In the genomic region with DNA sequence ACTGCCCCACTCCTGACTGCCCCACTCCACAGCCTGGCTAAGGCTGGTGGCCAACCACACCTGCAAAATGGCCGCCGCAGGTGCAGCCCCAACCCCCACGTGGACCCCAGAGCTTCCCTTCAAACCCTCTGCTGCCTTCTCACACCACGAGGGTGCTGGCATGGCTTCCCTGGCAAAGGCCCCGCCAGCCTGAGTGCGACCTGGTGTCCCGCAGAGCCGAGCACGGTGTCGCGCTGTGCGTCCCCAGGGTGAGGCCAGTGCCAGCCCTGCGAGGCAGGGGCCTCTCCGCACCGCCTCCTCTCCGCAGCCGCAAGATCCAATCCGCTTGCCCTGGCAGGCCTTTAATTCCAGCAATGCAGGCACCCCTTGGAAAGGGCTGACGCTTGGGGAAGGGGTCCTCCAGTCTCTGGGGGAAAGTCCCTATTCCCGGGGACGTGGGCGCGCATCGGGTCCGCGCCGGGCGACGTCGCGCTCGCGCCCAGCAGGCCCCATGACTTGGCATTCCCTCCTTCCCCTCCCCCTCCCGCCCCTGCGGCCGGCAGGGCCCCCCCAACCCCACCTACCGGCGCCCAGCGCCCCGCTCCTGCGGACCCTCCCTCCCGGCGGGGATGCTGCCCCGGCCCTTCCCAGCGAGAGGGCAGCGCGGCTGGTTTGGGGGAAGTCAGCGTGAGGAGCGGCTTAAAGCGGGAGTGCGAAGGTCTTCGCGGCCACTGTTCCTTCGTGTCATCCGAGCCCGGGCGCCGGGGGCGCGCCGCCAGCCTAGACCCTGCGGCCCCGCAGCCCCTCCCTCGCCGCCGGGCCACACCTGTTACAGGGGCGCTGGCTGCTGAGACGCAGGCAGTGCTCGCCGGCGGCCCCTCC, we compare ENCODE assay signal across 9 cellular contexts. TPM values are rescaled to one million over a fixed set of nuclear protein-coding genes. Genes with fewer than 3 reads are reported as not detected.
DNase-seq lines count a peak whose midpoint lies in the region; ATAC-seq and TF ChIP-seq lines count a peak whose summit lies in the region.
"Had no signal": no experiment of that assay in that cellular context is flagged by ENCODE, and none has a peak within 500 bp of the region (broad histone marks: within the 10 kb centered on the region; RNA-seq: fewer than 3 reads in every experiment).

No MANE protein-coding gene starts in this region.

- TF ChIP-seq CTCF in HCT116 (IDR thresholded peaks at IDR 0.05 in 2 of 3, conservative IDR thresholded peaks at IDR 0.05 in 1 of 3; ENCODE audit: borderline replicate concordance in 1 of 3, insufficient read depth in 1 of 3, low read depth in 2 of 3, low read length in 2 of 3) (no peak), retinal pigment epithelial cell (conservative IDR thresholded peaks at IDR 0.05; ENCODE audit: low read depth, low read length) (no peak)

- H3K36me3 ChIP-seq in HCT116 (ENCODE audit: control insufficient read depth in 1 of 2, insufficient read depth in 2 of 2, low read length in 2 of 2): no peaks in the 10 kb centered on the region

- ATAC-seq in HCT116 (0 out of 2 replicates have a peak, but pooled peaks have one; percentile 14), right cardiac atrium (peak in 1 of 2 donors; percentile 4), GM19035 (IDR thresholded peaks at IDR 0.05; ENCODE audit: unreplicated experiment) (no peak)

- H3K4me2 ChIP-seq in HCT116 (ENCODE audit: low read length): no peak overlapping the region

- RAD21 ChIA-PET in HCT116 (lab: Charles Lee; ENCODE audit: low non-redundant PET in 1 of 2, low total read pairs in 2 of 2, uncharacterized antibody in 2 of 2, unreplicated experiment in 2 of 2): no interaction called here

- H3K4me3 ChIP-seq in HCT116 (replicated peaks in 1 of 2; ENCODE audit: low read depth in 1 of 2, low read length in 2 of 2) (no peak overlapping the region), right cardiac atrium (ENCODE audit: low read length) (peak overlapping the region; percentile 56), retinal pigment epithelial cell (ENCODE audit: low read length) (peak overlapping the region; percentile 57)
- H3K4me3 ChIP-seq: lung had no signal

- H4K20me1 ChIP-seq in HCT116 (ENCODE audit: insufficient read depth): no peaks in the 10 kb centered on the region

- H3K9me2 ChIP-seq in HCT116 (ENCODE audit: insufficient read depth): no peaks in the 10 kb centered on the region

- BruUV-seq in HCT116 (replicated peaks; lab: Mats Ljungman, UMichigan): no TSS peak

- H3K4me1 ChIP-seq in HCT116 (ENCODE audit: control insufficient read depth in 1 of 2, insufficient read depth in 2 of 2, low read length in 2 of 2) (no peaks in the 10 kb centered on the region), right cardiac atrium (ENCODE audit: control insufficient read depth, insufficient read depth, low read length) (no peaks in the 10 kb centered on the region)

- CTCF ChIA-PET in HCT116 (lab: Charles Lee): no interaction called here

- no peak for TF ChIP-seq RAD21 in HCT116 (IDR thresholded peaks at IDR 0.05; ENCODE audit: low read depth)

- 7% methylated on average over 71 of the region's 71 CpGs for WGBS in right cardiac atrium

- no peaks in the 10 kb centered on the region; a peak in 1 of 4 replicates for H3K9me3 ChIP-seq in HCT116 (ENCODE audit: control insufficient read depth in 1 of 2, insufficient read depth in 1 of 2, low read depth in 1 of 2, low read length in 2 of 2)
- peaks cover 4% of the 10 kb centered on the region for H3K9me3 ChIP-seq in right cardiac atrium (ENCODE audit: control insufficient read depth, low read length)

- POLR2A ChIA-PET in HCT116 (lab: Charles Lee): no interaction called here

- no peak for TF ChIP-seq POLR2A in HCT116 (IDR thresholded peaks at IDR 0.05; ENCODE audit: borderline replicate concordance, extremely low read depth, insufficient read depth, insufficient read length)

- intact Hi-C loops in HCT116 (cut with micrococcal nuclease) (no loop called here), right cardiac atrium (cut with DNase I) (no loop called here)

- no peak overlapping the region for H2AFZ ChIP-seq in HCT116 (ENCODE audit: low read depth, low read length, poor library complexity, severe bottlenecking)

- no peak overlapping the region for H3K27ac ChIP-seq in HCT116 (ENCODE audit: low read depth, low read length)
- no peak overlapping the region for H3K27ac ChIP-seq in right cardiac atrium (ENCODE audit: low read length)

- H3K27me3 ChIP-seq in HCT116 (ENCODE audit: insufficient read depth, low read length): no peaks in the 10 kb centered on the region
- no peaks in the 10 kb centered on the region for H3K27me3 ChIP-seq in right cardiac atrium (ENCODE audit: control insufficient read depth, insufficient read depth)

- no peak overlapping the region for H3K9ac ChIP-seq in HCT116 (ENCODE audit: low read length)

- DNase-seq in HCT116 (ENCODE audit: low read depth, low spot score) (no peak), SK-N-DZ (ENCODE audit: low spot score) (peak; percentile 32), right cardiac atrium (peak in 1 of 3 donors; percentile 52), retinal pigment epithelial cell (ENCODE audit: low read depth) (no peak), HT-29 (ENCODE audit: low spot score) (no peak), RKO (ENCODE audit: low spot score) (no peak)
- no peak for DNase-seq in stimulated activated CD4-positive, alpha-beta T cell treated with anti-CD3 and anti-CD28 coated beads, Interleukin-4, amount 100 ng/mL, for 4 hours

- H3K79me2 ChIP-seq in HCT116 (ENCODE audit: insufficient read depth, low read length): no peaks in the 10 kb centered on the region

TF ChIP-seq in HCT116, 20 proteins besides CTCF, POLR2A, EP300 and RAD21 (continues in another document):
- no peak for TF ChIP-seq REST (IDR thresholded peaks at IDR 0.05; ENCODE audit: low read depth)
- no peak for TF ChIP-seq POLR2AphosphoS5 (IDR thresholded peaks at IDR 0.05; ENCODE audit: low read depth, low read length)
- no peak for TF ChIP-seq SIN3A (IDR thresholded peaks at IDR 0.05; ENCODE audit: low read depth)
- TF ChIP-seq EGR1 (IDR thresholded peaks at IDR 0.05; ENCODE audit: low read depth): no peak
- no peak for TF ChIP-seq SP1 (IDR thresholded peaks at IDR 0.05; ENCODE audit: low read depth)
- no peak for TF ChIP-seq YY1 (IDR thresholded peaks at IDR 0.05; ENCODE audit: extremely low read depth, insufficient replicate concordance, low read depth, low read length)
- no peak for TF ChIP-seq ELF1 (IDR thresholded peaks at IDR 0.05; ENCODE audit: borderline replicate concordance, low read depth)
- no peak for TF ChIP-seq ZNF274 (IDR thresholded peaks at IDR 0.05; ENCODE audit: low read depth, low read length)
- TF ChIP-seq CBX3 (IDR thresholded peaks at IDR 0.05; ENCODE audit: low read depth): no peak
- TF ChIP-seq ZFX (IDR thresholded peaks at IDR 0.05): no peak
- TF ChIP-seq, protein P1, sequence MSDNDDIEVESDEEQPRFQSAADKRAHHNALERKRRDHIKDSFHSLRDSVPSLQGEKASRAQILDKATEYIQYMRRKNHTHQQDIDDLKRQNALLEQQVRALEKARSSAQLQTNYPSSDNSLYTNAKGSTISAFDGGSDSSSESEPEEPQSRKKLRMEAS (IDR thresholded peaks at IDR 0.05): no peak
- TF ChIP-seq CEBPB (IDR thresholded peaks at IDR 0.05; ENCODE audit: low read depth): no peak
- TF ChIP-seq EZH2 (IDR thresholded peaks at IDR 0.05): no peak
- no peak for TF ChIP-seq FOSL1 (IDR thresholded peaks at IDR 0.05; ENCODE audit: low read depth)
- no peak for TF ChIP-seq SRF (IDR thresholded peaks at IDR 0.05; ENCODE audit: low read depth)
- TF ChIP-seq JUND (IDR thresholded peaks at IDR 0.05): no peak

RNA-seq across cellular contexts. Expression of gene KIF1A, which starts 1.2 kb away (rescaled TPM):
- total RNA-seq in HCT116 (2021; ENCODE audit: unreplicated experiment) (0.27 TPM), right cardiac atrium (10 to 100 TPM; 45.3 to 83.0 (median 66.9) TPM)
- 0.09 TPM in 2 replicates for polyA plus RNA-seq in HCT116 (2012)
- 81.1 and 88.4 TPM in 2 replicates for polyA plus RNA-seq in SK-N-DZ (2014; cell fraction: cytosol; rRNA removed)
- 138 and 201 TPM in 2 replicates for polyA plus RNA-seq in SK-N-DZ (2014; cell fraction: nucleus; rRNA removed)
- polyA plus RNA-seq in right cardiac atrium: 45.7 TPM
- not detected in 2 replicates for total RNA-seq in HT-29 (2014; rRNA removed; shearing (Covaris generic))

RNA-seq across cellular contexts. Expression of gene AGXT, which starts 49.9 kb away (rescaled TPM):
- total RNA-seq in HCT116 (2021; ENCODE audit: unreplicated experiment): 0.34 TPM
- polyA plus RNA-seq in HCT116 (2012): not detected in 2 replicates
- polyA plus RNA-seq in SK-N-DZ (2014; cell fraction: cytosol; rRNA removed): 0.10 TPM in 1 of 2 replicates, not detected in the other
- not detected in 2 replicates for polyA plus RNA-seq in SK-N-DZ (2014; cell fraction: nucleus; rRNA removed)
- not detected for total RNA-seq in right cardiac atrium
- polyA plus RNA-seq in right cardiac atrium: 0.14 TPM
- 1.6 and 3.0 TPM in 2 replicates for total RNA-seq in HT-29 (2014; rRNA removed; shearing (Covaris generic))

Comparison
In these comparisons a context has a peak if more than half of its experiments do, and no peak if none do; other contexts are left out.
1. H3K4me3 ChIP-seq: peak in right cardiac atrium (single experiment) and retinal pigment epithelial cell (single experiment); none in HCT116 (0 of 2).
2. RNA of gene KIF1A, which starts 1.2 kb away (total RNA-seq): 45.3 to 83.0 TPM in right cardiac atrium; 0.27 TPM in HCT116 (single experiment) and not detected in HT-29; every median in the first group is over 10 times any median in the second.